ENCODE assay signal across 1 cellular context in genomic region chr5:103598997-103599556, GRCh38.
TF ChIP-seq lines count a peak whose summit lies in the region.

No MANE protein-coding gene starts in this region.

TF ChIP-seq in GM12878, 131 proteins besides CTCF, POLR2A, EP300 and RAD21 (continued from another document):
- TF ChIP-seq PRDM15 (CRISPR knock-in tag; IDR thresholded peaks at IDR 0.05), result no peak
- TF ChIP-seq ETV6 (conservative IDR thresholded peaks at IDR 0.05 in 1 of 2, IDR thresholded peaks at IDR 0.05 in 1 of 2; ENCODE audit: borderline replicate concordance in 1 of 2, low read depth in 1 of 2), result no peak
- no peak for TF ChIP-seq RUNX3 (IDR thresholded peaks at IDR 0.05; ENCODE audit: low read length)
- TF ChIP-seq WRNIP1 (IDR thresholded peaks at IDR 0.05; ENCODE audit: borderline replicate concordance, low read depth, low read length), result no peak
- no peak for TF ChIP-seq CBX5 (IDR thresholded peaks at IDR 0.05; ENCODE audit: low read depth)
- TF ChIP-seq ATF3 (IDR thresholded peaks at IDR 0.05; ENCODE audit: borderline replicate concordance, extremely low read depth, low read depth, low read length), result no peak
- TF ChIP-seq IKZF2 (IDR thresholded peaks at IDR 0.05), result no peak
- TF ChIP-seq ATF2 (IDR thresholded peaks at IDR 0.05; ENCODE audit: low read length), result no peak
- no peak for TF ChIP-seq CHD4 (IDR thresholded peaks at IDR 0.05)
- TF ChIP-seq MTA2 (IDR thresholded peaks at IDR 0.05; ENCODE audit: low read depth), result no peak
- no peak for TF ChIP-seq MTA3 (IDR thresholded peaks at IDR 0.05; ENCODE audit: borderline replicate concordance, low read length)
- TF ChIP-seq BMI1 (IDR thresholded peaks at IDR 0.05; ENCODE audit: borderline replicate concordance), result no peak
